Comparison of ENCODE assay signal across 14 cellular contexts in the genomic region with DNA sequence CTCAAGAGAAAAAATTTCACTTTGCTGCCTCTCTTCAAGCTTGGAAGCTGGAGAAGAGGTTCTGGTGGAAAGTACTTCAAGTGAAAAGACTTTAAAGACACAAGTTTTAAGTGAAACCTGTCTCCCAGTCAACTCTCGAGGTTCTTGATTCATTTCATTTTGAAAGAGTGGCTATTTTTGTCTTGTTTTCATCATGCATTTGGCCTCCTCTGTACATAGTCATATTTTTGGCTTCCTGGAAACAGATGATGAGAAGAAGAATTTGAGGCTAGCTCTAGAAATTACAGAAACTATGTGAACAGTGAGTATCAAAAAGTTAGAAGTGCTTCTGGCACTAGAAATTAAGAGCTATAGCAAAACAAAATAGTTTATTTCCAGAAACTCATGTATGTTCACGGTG.
DNase-seq lines count a peak whose midpoint lies in the region; ATAC-seq and TF ChIP-seq lines count a peak whose summit lies in the region.
"Had no signal": no experiment of that assay in that cellular context is flagged by ENCODE, and none has a peak within 500 bp of the region (broad histone marks: within the 10 kb centered on the region; RNA-seq: fewer than 3 reads in every experiment).

No MANE protein-coding gene starts in this region.

- no TSS peak for BruUV-seq in Calu3 (replicated peaks; lab: Mats Ljungman, UMichigan)

- CTCF ChIA-PET in Calu3 (lab: Charles Lee) = no interaction called here

- H2AFZ ChIP-seq in OCI-LY3 (ENCODE audit: low read depth, low read length) = no peak overlapping the region

- DNase-seq in activated CD4-positive, alpha-beta T cell treated with anti-CD3 and anti-CD28 coated beads, Interleukin-2, amount 10 ng/mL, durations not matched to agents 24 days and 14 days = no peak
- no peak for DNase-seq in activated CD4-positive, alpha-beta T cell treated with anti-CD3 and anti-CD28 coated beads, Interleukin-2, amount 50 U/mL, for 1 hour
- DNase-seq in stomach = no peak
- DNase-seq in Calu3 = no peak
- no peak for DNase-seq in H4 (ENCODE audit: low spot score)
- DNase-seq: activated CD4-positive, alpha-beta T cell treated with anti-CD3 and anti-CD28 coated beads for 4 hours; activated naive CD8-positive, alpha-beta T cell treated with anti-CD3 and anti-CD28 coated beads, Interleukin-2, amount 10 ng/mL, durations not matched to agents 7 days and 5 days; effector memory CD8-positive, alpha-beta T cell; Karpas-422; mucosa of descending colon had no signal

- H3K9me3 ChIP-seq in OCI-LY3 (ENCODE audit: insufficient read depth, low read length) = 0 out of 2 replicates have a peak, but pooled peaks cover 7% of the 10 kb centered on the region
- H3K9me3 ChIP-seq in gastroesophageal sphincter = no peaks in the 10 kb centered on the region
- no peaks in the 10 kb centered on the region for H3K9me3 ChIP-seq in stomach
- H3K9me3 ChIP-seq: mucosa of descending colon had no signal

- no peaks in the 10 kb centered on the region for H4K20me1 ChIP-seq in OCI-LY3 (ENCODE audit: insufficient read depth, low read length)

- WGBS in gastroesophageal sphincter (ENCODE audit: low coverage in 1 of 2), 2 donors = 14 to 22% methylated on average over 2 of the region's 2 CpGs
- 40 to 75% (median 59%) methylated on average over 2 of the region's 2 CpGs for WGBS in stomach, 5 donors

- no peaks in the 10 kb centered on the region for H3K27me3 Mint-ChIP-seq in activated CD4-positive, alpha-beta T cell treated with anti-CD3 and anti-CD28 coated beads, Interleukin-2, amount 10 ng/mL, durations not matched to agents 24 days and 14 days
- no peaks in the 10 kb centered on the region for H3K27me3 Mint-ChIP-seq in Calu3 (ENCODE audit: unreplicated experiment)
- H3K27me3 Mint-ChIP-seq: activated naive CD8-positive, alpha-beta T cell treated with anti-CD3 and anti-CD28 coated beads, Interleukin-2, amount 10 ng/mL, durations not matched to agents 7 days and 5 days; type B pancreatic cell had no signal

- H3K4me1 Mint-ChIP-seq in activated CD4-positive, alpha-beta T cell treated with anti-CD3 and anti-CD28 coated beads, Interleukin-2, amount 10 ng/mL, durations not matched to agents 24 days and 14 days = peaks cover 8% of the 10 kb centered on the region
- H3K4me1 Mint-ChIP-seq in Calu3 (ENCODE audit: low read depth, unreplicated experiment) = no peaks in the 10 kb centered on the region

- no peaks in the 10 kb centered on the region for H3K79me2 ChIP-seq in OCI-LY3 (ENCODE audit: low read length)

- H3K36me3 Mint-ChIP-seq in activated CD4-positive, alpha-beta T cell treated with anti-CD3 and anti-CD28 coated beads, Interleukin-2, amount 10 ng/mL, durations not matched to agents 24 days and 14 days (ENCODE audit: low read depth) = peaks cover 1% of the 10 kb centered on the region
- no peaks in the 10 kb centered on the region for H3K36me3 Mint-ChIP-seq in Calu3 (ENCODE audit: insufficient read depth, unreplicated experiment)
- H3K36me3 Mint-ChIP-seq: activated naive CD8-positive, alpha-beta T cell treated with anti-CD3 and anti-CD28 coated beads, Interleukin-2, amount 10 ng/mL, durations not matched to agents 7 days and 5 days had no signal

- H3K9ac ChIP-seq in OCI-LY3 (ENCODE audit: low read length) = no peak overlapping the region

- TF ChIP-seq EP300 in gastroesophageal sphincter (IDR thresholded peaks at IDR 0.05) = no peak
- no peak for TF ChIP-seq EP300 in stomach (IDR thresholded peaks at IDR 0.05)

- H3K4me2 ChIP-seq in OCI-LY3 (ENCODE audit: low read length) = no peak overlapping the region

- intact Hi-C loops in activated CD4-positive, alpha-beta T cell treated with anti-CD3 and anti-CD28 coated beads, Interleukin-2, amount 10 ng/mL, durations not matched to agents 24 days and 14 days (cut with micrococcal nuclease) = loop anchor here (1.0 kb wide), 1 partner anchor 25 kb away; no protein-coding TSS in a partner anchor
- intact Hi-C loops in stomach (cut with DNase I; ENCODE audit: low total_unique reads) = no loop called here
- intact Hi-C loops in Calu3 (cut with micrococcal nuclease; ENCODE audit: unreplicated experiment) = no loop called here

- H3K4me1 ChIP-seq in OCI-LY3 (ENCODE audit: low read length) = peaks cover 8% of the 10 kb centered on the region
- peaks cover 0 to 41% (median 6%) of the 10 kb centered on the region in 3 donors for H3K4me1 ChIP-seq in gastroesophageal sphincter
- H3K4me1 ChIP-seq in stomach = peaks cover 0 to 21% (median 7%) of the 10 kb centered on the region in 4 donors

- peaks cover 7% of the 10 kb centered on the region for H3K9me3 Mint-ChIP-seq in activated CD4-positive, alpha-beta T cell treated with anti-CD3 and anti-CD28 coated beads, Interleukin-2, amount 10 ng/mL, durations not matched to agents 24 days and 14 days
- H3K9me3 Mint-ChIP-seq in Calu3 (ENCODE audit: low read depth, unreplicated experiment) = peaks cover 3% of the 10 kb centered on the region
- H3K9me3 Mint-ChIP-seq: type B pancreatic cell had no signal

- TF ChIP-seq CTCF in OCI-LY3 (IDR thresholded peaks at IDR 0.05; ENCODE audit: low read depth, low read length) = no peak
- no peak for TF ChIP-seq CTCF in gastroesophageal sphincter (IDR thresholded peaks at IDR 0.05)
- TF ChIP-seq CTCF in stomach (IDR thresholded peaks at IDR 0.05) = no peak
- no peak for TF ChIP-seq CTCF in Calu3 (IDR thresholded peaks at IDR 0.05; ENCODE audit: unreplicated experiment)

- no peak overlapping the region for H3K4me3 Mint-ChIP-seq in activated CD4-positive, alpha-beta T cell treated with anti-CD3 and anti-CD28 coated beads, Interleukin-2, amount 10 ng/mL, durations not matched to agents 24 days and 14 days
- H3K4me3 Mint-ChIP-seq in Calu3 (ENCODE audit: low read depth, unreplicated experiment) = no peak overlapping the region
- H3K4me3 Mint-ChIP-seq: activated naive CD8-positive, alpha-beta T cell treated with anti-CD3 and anti-CD28 coated beads, Interleukin-2, amount 10 ng/mL, durations not matched to agents 7 days and 5 days; effector memory CD8-positive, alpha-beta T cell; type B pancreatic cell had no signal

- no peak for TF ChIP-seq POLR2A in gastroesophageal sphincter (IDR thresholded peaks at IDR 0.05)
- no peak for TF ChIP-seq POLR2A in stomach (IDR thresholded peaks at IDR 0.05)

- H3K36me3 ChIP-seq in OCI-LY3 (replicated peaks; ENCODE audit: low read depth, low read length) = no peaks in the 10 kb centered on the region
- peaks cover 0 to 11% of the 10 kb centered on the region in 2 donors for H3K36me3 ChIP-seq in gastroesophageal sphincter
- H3K36me3 ChIP-seq in stomach = no peaks in the 10 kb centered on the region

- H3K4me3 ChIP-seq in OCI-LY3 (ENCODE audit: low read length) (no peak overlapping the region), gastroesophageal sphincter (no peak overlapping the region), stomach (no peak overlapping the region)
- H3K4me3 ChIP-seq: mucosa of descending colon had no signal

- peak overlapping the region; percentile 57 for H3K27ac Mint-ChIP-seq in activated CD4-positive, alpha-beta T cell treated with anti-CD3 and anti-CD28 coated beads, Interleukin-2, amount 10 ng/mL, durations not matched to agents 24 days and 14 days
- no peak overlapping the region for H3K27ac Mint-ChIP-seq in Calu3 (ENCODE audit: unreplicated experiment)
- H3K27ac Mint-ChIP-seq: activated naive CD8-positive, alpha-beta T cell treated with anti-CD3 and anti-CD28 coated beads, Interleukin-2, amount 10 ng/mL, durations not matched to agents 7 days and 5 days; effector memory CD8-positive, alpha-beta T cell; type B pancreatic cell had no signal

- ATAC-seq in gastroesophageal sphincter (peak; percentile 68), GM19463 (IDR thresholded peaks at IDR 0.05; ENCODE audit: unreplicated experiment) (no peak)
- ATAC-seq: effector memory CD8-positive, alpha-beta T cell; mucosa of descending colon had no signal

- H3K27me3 ChIP-seq in OCI-LY3 (ENCODE audit: low read depth, low read length) = no peaks in the 10 kb centered on the region
- no peaks in the 10 kb centered on the region for H3K27me3 ChIP-seq in gastroesophageal sphincter
- no peaks in the 10 kb centered on the region for H3K27me3 ChIP-seq in stomach

- H3K27ac ChIP-seq in OCI-LY3 (ENCODE audit: low read length) (peak overlapping the region; percentile 50), gastroesophageal sphincter (peak overlapping the region; percentile 29 to 67 (median 58)), stomach (peak overlapping the region in 4 of 5 donors; percentile 2 to 67 (median 44))
